In the genomic region with DNA sequence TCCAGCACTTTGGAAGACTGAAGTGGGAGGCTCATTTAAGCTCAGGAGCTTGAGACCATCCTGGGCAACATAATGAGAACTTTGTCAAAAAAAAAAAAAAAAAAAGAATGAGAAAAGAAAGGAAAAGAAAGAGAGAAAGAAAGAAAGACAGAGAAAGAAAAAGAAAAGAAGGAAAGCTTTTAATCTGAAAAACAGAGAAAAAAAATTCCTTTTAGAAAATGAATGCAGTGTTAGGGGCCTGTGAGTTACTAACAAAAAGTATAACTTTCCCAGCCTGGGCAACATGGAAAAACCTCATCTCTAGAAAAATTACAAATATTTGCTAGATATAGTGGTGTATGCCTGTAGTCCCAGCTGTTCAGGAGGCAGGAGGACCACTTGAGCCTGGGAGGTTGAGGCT, we compare ENCODE assay signal across 8 cellular contexts.
"Had no signal": no experiment of that assay in that cellular context is flagged by ENCODE, and none has a peak within 500 bp of the region (broad histone marks: within the 10 kb centered on the region; RNA-seq: fewer than 3 reads in every experiment).

No MANE protein-coding gene starts in this region.

- H3K4me2 ChIP-seq: KMS-11 had no signal

- H3K4me3 Mint-ChIP-seq: IgD-negative memory B cell had no signal

- DNase-seq: IMR-90, KBM-7, KG1 had no signal

- FAIRE-seq: HepG2, HTR-8/SVneo had no signal

- H3K27ac Mint-ChIP-seq: IgD-negative memory B cell had no signal

- H3K9ac ChIP-seq: KMS-11 had no signal

- H3K27ac ChIP-seq: HL-60, KMS-11 had no signal

- H3K4me1 Mint-ChIP-seq: IgD-negative memory B cell had no signal

- ATAC-seq: HepG2 had no signal
